ENCODE assay signal across 2 cellular contexts in genomic region chr17:55706808-55707773, GRCh38.
TF ChIP-seq lines count a peak whose summit lies in the region.

No MANE protein-coding gene starts in this region.

TF ChIP-seq in WTC11, 78 proteins besides CTCF, POLR2A, EP300 and RAD21:
- no peak for TF ChIP-seq ETV6 (CRISPR knock-in tag; IDR thresholded peaks at IDR 0.05)
- TF ChIP-seq NFATC4 (CRISPR knock-in tag; IDR thresholded peaks at IDR 0.05), result no peak
- no peak for TF ChIP-seq ARID4B (CRISPR knock-in tag; IDR thresholded peaks at IDR 0.05; ENCODE audit: borderline replicate concordance)
- no peak for TF ChIP-seq ELF4 (CRISPR knock-in tag; IDR thresholded peaks at IDR 0.05; ENCODE audit: low read depth)
- no peak for TF ChIP-seq ZNF219 (CRISPR knock-in tag; IDR thresholded peaks at IDR 0.05; ENCODE audit: borderline replicate concordance)
- no peak for TF ChIP-seq NR1H2 (CRISPR knock-in tag; IDR thresholded peaks at IDR 0.05)
- no peak for TF ChIP-seq ZNF416 (CRISPR knock-in tag; IDR thresholded peaks at IDR 0.05)
- no peak for TF ChIP-seq TCF7 (CRISPR knock-in tag; IDR thresholded peaks at IDR 0.05; ENCODE audit: low read depth)
- no peak for TF ChIP-seq FOXP4 (CRISPR knock-in tag; IDR thresholded peaks at IDR 0.05)
- no peak for TF ChIP-seq E2F1 (CRISPR knock-in tag; IDR thresholded peaks at IDR 0.05)
- no peak for TF ChIP-seq SMAD4 (CRISPR knock-in tag; IDR thresholded peaks at IDR 0.05)
- TF ChIP-seq OVOL2 (CRISPR knock-in tag; IDR thresholded peaks at IDR 0.05; ENCODE audit: borderline replicate concordance), result no peak
- TF ChIP-seq SMAD3 (CRISPR knock-in tag; IDR thresholded peaks at IDR 0.05; ENCODE audit: borderline replicate concordance), result no peak
- no peak for TF ChIP-seq FOXK1 (CRISPR knock-in tag; IDR thresholded peaks at IDR 0.05)
- no peak for TF ChIP-seq NR2C2 (CRISPR knock-in tag; IDR thresholded peaks at IDR 0.05)
- no peak for TF ChIP-seq MXD4 (CRISPR knock-in tag; IDR thresholded peaks at IDR 0.05; ENCODE audit: borderline replicate concordance)
- TF ChIP-seq MLX (CRISPR knock-in tag; IDR thresholded peaks at IDR 0.05), result no peak
- TF ChIP-seq SOX15 (CRISPR knock-in tag; IDR thresholded peaks at IDR 0.05), result no peak
- TF ChIP-seq ZNF317 (CRISPR knock-in tag; IDR thresholded peaks at IDR 0.05; ENCODE audit: borderline replicate concordance, low read depth), result no peak

TF ChIP-seq in HepG2, 621 proteins besides CTCF, POLR2A, EP300 and RAD21:
- no peak for TF ChIP-seq ZNF264 (CRISPR knock-in tag; IDR thresholded peaks at IDR 0.05)
- no peak for TF ChIP-seq DMAP1 (CRISPR knock-in tag; IDR thresholded peaks at IDR 0.05)
- no peak for TF ChIP-seq E2F5 (CRISPR knock-in tag; conservative IDR thresholded peaks at IDR 0.05)
- TF ChIP-seq ZNF598 (CRISPR knock-in tag; IDR thresholded peaks at IDR 0.05; ENCODE audit: borderline replicate concordance), result no peak
- TF ChIP-seq HOXA3 (CRISPR knock-in tag; IDR thresholded peaks at IDR 0.05), result no peak
- TF ChIP-seq ZC3H4 (CRISPR knock-in tag; IDR thresholded peaks at IDR 0.05; ENCODE audit: borderline replicate concordance), result no peak
- no peak for TF ChIP-seq ZBTB4 (CRISPR knock-in tag; IDR thresholded peaks at IDR 0.05; ENCODE audit: borderline replicate concordance)
- no peak for TF ChIP-seq NFYC (CRISPR knock-in tag; IDR thresholded peaks at IDR 0.05)
- no peak for TF ChIP-seq NCOA1 (CRISPR knock-in tag; IDR thresholded peaks at IDR 0.05)
- TF ChIP-seq TRIM22 (IDR thresholded peaks at IDR 0.05), result no peak
- TF ChIP-seq ZMYM4 (CRISPR knock-in tag; IDR thresholded peaks at IDR 0.05), result no peak
- no peak for TF ChIP-seq GZF1 (CRISPR knock-in tag; IDR thresholded peaks at IDR 0.05)
- TF ChIP-seq ARID4A (CRISPR knock-in tag; IDR thresholded peaks at IDR 0.05; ENCODE audit: borderline replicate concordance), result no peak
- TF ChIP-seq ZNF646 (CRISPR knock-in tag; IDR thresholded peaks at IDR 0.05), result no peak
- TF ChIP-seq NR0B2 (CRISPR knock-in tag; IDR thresholded peaks at IDR 0.05), result no peak
- TF ChIP-seq SSRP1 (CRISPR knock-in tag; IDR thresholded peaks at IDR 0.05), result no peak
TF ChIP-seq in HepG2: peak in this region for 0.
